ENCODE assay signal across 1 cellular context in genomic region chr14:100670017-100670974, GRCh38.
TF ChIP-seq lines count a peak whose summit lies in the region.

No MANE protein-coding gene starts in this region.

TF ChIP-seq in HEK293, 187 proteins besides CTCF, POLR2A, EP300 and RAD21 (continued from another document):
- TF ChIP-seq ZNF473 (tag by site-specific recombination; IDR thresholded peaks at IDR 0.05) (no peak), ZNF341 (tag by site-specific recombination; IDR thresholded peaks at IDR 0.05; ENCODE audit: low read depth) (peak; percentile 34; the same call in 1 of the 2 replicates)
